ENCODE assay signal across 13 cellular contexts in genomic region chr6:25266425-25267135, GRCh38.
"Had no signal": no experiment of that assay in that cellular context is flagged by ENCODE, and none has a peak within 500 bp of the region (broad histone marks: within the 10 kb centered on the region; RNA-seq: fewer than 3 reads in every experiment).

No MANE protein-coding gene starts in this region.

- H3K4me3 ChIP-seq: body of pancreas, esophagus squamous epithelium, hepatocyte, mucosa of descending colon, transverse colon had no signal

- H2AFZ ChIP-seq: hepatocyte had no signal

- H3K27ac Mint-ChIP-seq: activated B cell treated with CpG ODN at 0.5 μM for 24 hours; activated CD8-positive, alpha-beta T cell treated with anti-CD3 and anti-CD28 coated beads for 36 hours; activated naive CD4-positive, alpha-beta T cell treated with anti-CD3 and anti-CD28 coated beads, Interleukin-2, amount 50 U/mL, for 24 hours; naive thymus-derived CD4-positive, alpha-beta T cell had no signal

- H3K27ac ChIP-seq: body of pancreas, hepatocyte, parathyroid adenoma, transverse colon had no signal

- H3K9me3 Mint-ChIP-seq: activated B cell treated with CpG ODN at 0.5 μM for 24 hours; activated CD8-positive, alpha-beta T cell treated with anti-CD3 and anti-CD28 coated beads for 36 hours; activated naive CD4-positive, alpha-beta T cell treated with anti-CD3 and anti-CD28 coated beads, Interleukin-2, amount 50 U/mL, for 24 hours; activated T-cell treated with anti-CD3 and anti-CD28 coated beads, Interleukin-2, amount 50 U/mL, for 4 hours had no signal

- H3K36me3 ChIP-seq: esophagus squamous epithelium, transverse colon had no signal

- DNase-seq: activated B cell treated with CpG ODN at 0.5 μM for 24 hours; activated effector memory CD4-positive, alpha-beta T cell treated with anti-CD3 and anti-CD28 coated beads, Interleukin-2, amount 50 U/mL, for 16 hours; cortex of kidney; esophagus squamous epithelium had no signal

- H3K27me3 Mint-ChIP-seq: activated naive CD4-positive, alpha-beta T cell treated with anti-CD3 and anti-CD28 coated beads, Interleukin-2, amount 50 U/mL, for 24 hours had no signal

- H3K79me2 ChIP-seq: hepatocyte, parathyroid adenoma had no signal

- H3K36me3 Mint-ChIP-seq: activated naive CD4-positive, alpha-beta T cell treated with anti-CD3 and anti-CD28 coated beads, Interleukin-2, amount 50 U/mL, for 24 hours; naive thymus-derived CD4-positive, alpha-beta T cell had no signal

- H3K9me3 ChIP-seq: body of pancreas, esophagus squamous epithelium, mucosa of descending colon, transverse colon had no signal

- H3K27me3 ChIP-seq: body of pancreas, esophagus squamous epithelium, hepatocyte, transverse colon had no signal

- H3K4me2 ChIP-seq: hepatocyte had no signal

- H3K4me3 Mint-ChIP-seq: activated B cell treated with CpG ODN at 0.5 μM for 24 hours; activated CD8-positive, alpha-beta T cell treated with anti-CD3 and anti-CD28 coated beads for 36 hours; activated naive CD4-positive, alpha-beta T cell treated with anti-CD3 and anti-CD28 coated beads, Interleukin-2, amount 50 U/mL, for 24 hours; activated T-cell treated with anti-CD3 and anti-CD28 coated beads, Interleukin-2, amount 50 U/mL, for 4 hours; naive thymus-derived CD4-positive, alpha-beta T cell had no signal

- H3K4me1 ChIP-seq: body of pancreas, esophagus squamous epithelium, parathyroid adenoma had no signal
